ENCODE assay signal across 2 cellular contexts in the genomic region with DNA sequence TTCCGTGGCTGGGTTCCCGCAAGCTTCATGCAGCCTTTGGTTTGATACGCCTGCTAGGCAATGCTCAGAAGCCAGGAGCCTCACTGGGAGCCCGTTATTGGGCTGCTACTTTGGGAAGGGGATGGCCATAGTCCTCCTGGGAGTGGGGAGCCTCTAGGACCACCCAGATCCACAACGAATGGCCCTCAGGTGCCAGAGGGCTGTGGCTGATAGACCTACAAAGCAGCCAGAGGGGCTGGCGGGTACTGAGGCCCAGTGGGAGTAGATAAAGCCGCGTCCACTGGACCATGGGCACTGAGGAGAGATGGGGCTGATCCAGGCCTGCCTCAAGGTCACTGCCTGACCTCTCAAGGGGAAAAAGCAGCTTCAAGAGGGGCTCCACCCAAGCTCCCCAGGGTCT.
TF ChIP-seq lines count a peak whose summit lies in the region.

No MANE protein-coding gene starts in this region.

TF ChIP-seq in H1, 55 proteins besides CTCF, POLR2A, EP300 and RAD21:
- TF ChIP-seq POU5F1 (IDR thresholded peaks at IDR 0.05; ENCODE audit: low read depth, low read length) (no peak), SP2 (IDR thresholded peaks at IDR 0.05; ENCODE audit: low read length) (no peak), BRCA1 (IDR thresholded peaks at IDR 0.05; ENCODE audit: low read depth, low read length) (no peak), EGR1 (IDR thresholded peaks at IDR 0.05; ENCODE audit: borderline replicate concordance, low read depth, low read length) (no peak)
- TF ChIP-seq, protein P1, sequence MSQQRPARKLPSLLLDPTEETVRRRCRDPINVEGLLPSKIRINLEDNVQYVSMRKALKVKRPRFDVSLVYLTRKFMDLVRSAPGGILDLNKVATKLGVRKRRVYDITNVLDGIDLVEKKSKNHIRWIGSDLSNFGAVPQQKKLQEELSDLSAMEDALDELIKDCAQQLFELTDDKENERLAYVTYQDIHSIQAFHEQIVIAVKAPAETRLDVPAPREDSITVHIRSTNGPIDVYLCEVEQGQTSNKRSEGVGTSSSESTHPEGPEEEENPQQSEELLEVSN (IDR thresholded peaks at IDR 0.05), result no peak

TF ChIP-seq in SK-N-SH, 30 proteins besides CTCF, POLR2A, EP300 and RAD21:
- no peak for TF ChIP-seq RFX5 (IDR thresholded peaks at IDR 0.05; ENCODE audit: low read length)
- no peak for TF ChIP-seq ELF1 (IDR thresholded peaks at IDR 0.05)
- no peak for TF ChIP-seq FOXJ3 (CRISPR knock-in tag; IDR thresholded peaks at IDR 0.05)
- TF ChIP-seq TCF12 (IDR thresholded peaks at IDR 0.05), result no peak
- TF ChIP-seq JUND (IDR thresholded peaks at IDR 0.05), result no peak
- no peak for TF ChIP-seq NRF1 (IDR thresholded peaks at IDR 0.05; ENCODE audit: low read depth, low read length)
- no peak for TF ChIP-seq MXI1 (IDR thresholded peaks at IDR 0.05; ENCODE audit: low read depth, low read length)
- TF ChIP-seq POLR2AphosphoS5 (IDR thresholded peaks at IDR 0.05; ENCODE audit: low read depth, low read length), result no peak
- TF ChIP-seq MEF2A (IDR thresholded peaks at IDR 0.05; ENCODE audit: borderline replicate concordance, low read depth), result no peak
- no peak for TF ChIP-seq EZH2phosphoT487 (IDR thresholded peaks at IDR 0.05; ENCODE audit: borderline replicate concordance, low read depth)
- no peak for TF ChIP-seq FOXM1 (IDR thresholded peaks at IDR 0.05; ENCODE audit: low read depth)
- TF ChIP-seq SMC3 (IDR thresholded peaks at IDR 0.05; ENCODE audit: low read depth, low read length), result no peak
- no peak for TF ChIP-seq TEAD4 (IDR thresholded peaks at IDR 0.05; ENCODE audit: borderline replicate concordance, insufficient read depth)
- no peak for TF ChIP-seq FOSL2 (IDR thresholded peaks at IDR 0.05; ENCODE audit: borderline replicate concordance, low read depth)
- TF ChIP-seq, protein P2, sequence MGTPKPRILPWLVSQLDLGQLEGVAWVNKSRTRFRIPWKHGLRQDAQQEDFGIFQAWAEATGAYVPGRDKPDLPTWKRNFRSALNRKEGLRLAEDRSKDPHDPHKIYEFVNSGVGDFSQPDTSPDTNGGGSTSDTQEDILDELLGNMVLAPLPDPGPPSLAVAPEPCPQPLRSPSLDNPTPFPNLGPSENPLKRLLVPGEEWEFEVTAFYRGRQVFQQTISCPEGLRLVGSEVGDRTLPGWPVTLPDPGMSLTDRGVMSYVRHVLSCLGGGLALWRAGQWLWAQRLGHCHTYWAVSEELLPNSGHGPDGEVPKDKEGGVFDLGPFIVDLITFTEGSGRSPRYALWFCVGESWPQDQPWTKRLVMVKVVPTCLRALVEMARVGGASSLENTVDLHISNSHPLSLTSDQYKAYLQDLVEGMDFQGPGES (IDR thresholded peaks at IDR 0.05; ENCODE audit: low read depth, low read length), result no peak
- TF ChIP-seq GATA2 (CRISPR knock-in tag; IDR thresholded peaks at IDR 0.05), result no peak
- TF ChIP-seq, protein P3, sequence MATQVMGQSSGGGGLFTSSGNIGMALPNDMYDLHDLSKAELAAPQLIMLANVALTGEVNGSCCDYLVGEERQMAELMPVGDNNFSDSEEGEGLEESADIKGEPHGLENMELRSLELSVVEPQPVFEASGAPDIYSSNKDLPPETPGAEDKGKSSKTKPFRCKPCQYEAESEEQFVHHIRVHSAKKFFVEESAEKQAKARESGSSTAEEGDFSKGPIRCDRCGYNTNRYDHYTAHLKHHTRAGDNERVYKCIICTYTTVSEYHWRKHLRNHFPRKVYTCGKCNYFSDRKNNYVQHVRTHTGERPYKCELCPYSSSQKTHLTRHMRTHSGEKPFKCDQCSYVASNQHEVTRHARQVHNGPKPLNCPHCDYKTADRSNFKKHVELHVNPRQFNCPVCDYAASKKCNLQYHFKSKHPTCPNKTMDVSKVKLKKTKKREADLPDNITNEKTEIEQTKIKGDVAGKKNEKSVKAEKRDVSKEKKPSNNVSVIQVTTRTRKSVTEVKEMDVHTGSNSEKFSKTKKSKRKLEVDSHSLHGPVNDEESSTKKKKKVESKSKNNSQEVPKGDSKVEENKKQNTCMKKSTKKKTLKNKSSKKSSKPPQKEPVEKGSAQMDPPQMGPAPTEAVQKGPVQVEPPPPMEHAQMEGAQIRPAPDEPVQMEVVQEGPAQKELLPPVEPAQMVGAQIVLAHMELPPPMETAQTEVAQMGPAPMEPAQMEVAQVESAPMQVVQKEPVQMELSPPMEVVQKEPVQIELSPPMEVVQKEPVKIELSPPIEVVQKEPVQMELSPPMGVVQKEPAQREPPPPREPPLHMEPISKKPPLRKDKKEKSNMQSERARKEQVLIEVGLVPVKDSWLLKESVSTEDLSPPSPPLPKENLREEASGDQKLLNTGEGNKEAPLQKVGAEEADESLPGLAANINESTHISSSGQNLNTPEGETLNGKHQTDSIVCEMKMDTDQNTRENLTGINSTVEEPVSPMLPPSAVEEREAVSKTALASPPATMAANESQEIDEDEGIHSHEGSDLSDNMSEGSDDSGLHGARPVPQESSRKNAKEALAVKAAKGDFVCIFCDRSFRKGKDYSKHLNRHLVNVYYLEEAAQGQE (IDR thresholded peaks at IDR 0.05; ENCODE audit: low read depth, low read length), result no peak
- no peak for TF ChIP-seq GABPA (IDR thresholded peaks at IDR 0.05; ENCODE audit: low read depth)
- no peak for TF ChIP-seq YY1 (IDR thresholded peaks at IDR 0.05; ENCODE audit: low read depth)
- no peak for TF ChIP-seq NFIC (IDR thresholded peaks at IDR 0.05; ENCODE audit: borderline replicate concordance)
